18 cellular contexts compared by ENCODE assay signal in the genomic region with DNA sequence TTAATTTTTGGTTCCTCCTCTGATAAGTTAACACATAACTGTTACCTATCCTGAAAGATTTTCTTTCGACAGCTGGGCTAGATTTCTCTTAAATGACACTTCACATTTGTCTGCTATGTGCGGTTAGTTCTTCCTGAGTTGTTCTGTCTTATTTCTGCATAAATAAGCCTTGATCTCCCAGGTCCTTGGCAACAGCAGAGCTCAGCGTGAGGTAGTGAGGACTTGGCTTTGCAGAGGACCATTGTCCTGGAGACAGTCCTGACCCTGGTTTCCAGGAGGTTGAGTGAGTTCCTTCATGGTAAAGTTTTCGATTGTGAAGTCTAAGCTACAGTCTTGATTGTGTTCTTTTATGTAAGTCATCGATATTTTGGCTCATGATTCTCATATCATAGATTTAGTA. TPM values are rescaled to one million over a fixed set of nuclear protein-coding genes. Genes with fewer than 3 reads are reported as not detected.
A peak's percentile ranks its signal among the peaks of the same experiment; 100 is the strongest.
DNase-seq lines count a peak whose midpoint lies in the region; ATAC-seq, FAIRE-seq and TF ChIP-seq lines count a peak whose summit lies in the region.
"Had no signal": no experiment of that assay in that cellular context is flagged by ENCODE, and none has a peak within 500 bp of the region (broad histone marks: within the 10 kb centered on the region; RNA-seq: fewer than 3 reads in every experiment).

No MANE protein-coding gene starts in this region.

- FAIRE-seq in astrocyte (lab: Jason Lieb, UNC) = no peak

- DNase-seq in activated CD4-positive, alpha-beta T cell treated with anti-CD3 and anti-CD28 coated beads for 36 hours = no peak
- no peak for DNase-seq in activated CD4-positive, alpha-beta T cell treated with anti-CD3 and anti-CD28 coated beads, Interleukin-2, amount 50 U/mL, for 1 hour
- DNase-seq in astrocyte (ENCODE audit: low read depth) = peak; percentile 20
- no peak for DNase-seq in memory B cell (ENCODE audit: low spot score in 2 of 2)
- DNase-seq in RPMI8226 = no peak
- no peak for DNase-seq in foreskin melanocyte
- DNase-seq: AML-193; Caco-2; CD8-positive, alpha-beta memory T cell; DND-41; GF-D8; GM23248; H7 had no signal

- H3K4me3 Mint-ChIP-seq in activated CD4-positive, alpha-beta T cell treated with anti-CD3 and anti-CD28 coated beads for 36 hours = no peak overlapping the region
- no peak overlapping the region for H3K4me3 Mint-ChIP-seq in astrocyte (ENCODE audit: unreplicated experiment)
- no peak overlapping the region for H3K4me3 Mint-ChIP-seq in memory B cell
- H3K4me3 Mint-ChIP-seq: CD8-positive, alpha-beta memory T cell had no signal

- H2AFZ ChIP-seq in astrocyte (ENCODE audit: low read depth, low read length) = no peak overlapping the region
- H2AFZ ChIP-seq: GM23248 had no signal

- no peak for TF ChIP-seq CTCF in astrocyte (IDR thresholded peaks at IDR 0.05; ENCODE audit: insufficient read depth, low read depth, low read length)

- H3K9ac ChIP-seq in astrocyte (ENCODE audit: low read length) = no peak overlapping the region
- H3K9ac ChIP-seq: BLaER1, GM23248 had no signal

- peaks cover 74% of the 10 kb centered on the region for H3K36me3 Mint-ChIP-seq in activated CD4-positive, alpha-beta T cell treated with anti-CD3 and anti-CD28 coated beads for 36 hours (ENCODE audit: low read depth)
- peaks cover 12% of the 10 kb centered on the region for H3K36me3 Mint-ChIP-seq in astrocyte (ENCODE audit: low read depth, unreplicated experiment)
- peaks cover 55% of the 10 kb centered on the region for H3K36me3 Mint-ChIP-seq in memory B cell

- peaks cover 25% of the 10 kb centered on the region for H3K4me1 ChIP-seq in astrocyte (ENCODE audit: insufficient read depth, low read length)
- H3K4me1 ChIP-seq: BLaER1, Caco-2 had no signal

- no peak overlapping the region for H3K4me2 ChIP-seq in astrocyte (ENCODE audit: low read length)
- H3K4me2 ChIP-seq: BLaER1 had no signal

- H3K27me3 Mint-ChIP-seq in activated CD4-positive, alpha-beta T cell treated with anti-CD3 and anti-CD28 coated beads for 36 hours = no peaks in the 10 kb centered on the region
- no peaks in the 10 kb centered on the region for H3K27me3 Mint-ChIP-seq in astrocyte (ENCODE audit: low read depth, unreplicated experiment)
- no peaks in the 10 kb centered on the region for H3K27me3 Mint-ChIP-seq in memory B cell

- no peaks in the 10 kb centered on the region for H3K27me3 ChIP-seq in astrocyte (ENCODE audit: insufficient read depth, low read length)
- H3K27me3 ChIP-seq: BLaER1 had no signal

- peaks cover 98% of the 10 kb centered on the region for H3K79me2 ChIP-seq in astrocyte (ENCODE audit: insufficient read depth, low read length)

- intact Hi-C loops in activated CD4-positive, alpha-beta T cell treated with anti-CD3 and anti-CD28 coated beads for 36 hours (cut with DNase I, micrococcal nuclease) = no loop called here

- CTCF ChIA-PET in activated CD4-positive, alpha-beta T cell treated with anti-CD3 and anti-CD28 coated beads for 36 hours (lab: Charles Lee) = interaction anchor here (0.7 kb wide), 1 partner anchor 10 kb away, joined by 3 read pairs; no protein-coding TSS in a partner anchor

- H3K27ac Mint-ChIP-seq in activated CD4-positive, alpha-beta T cell treated with anti-CD3 and anti-CD28 coated beads for 36 hours = peak overlapping the region; percentile 34
- H3K27ac Mint-ChIP-seq in astrocyte (ENCODE audit: unreplicated experiment) = no peak overlapping the region
- H3K27ac Mint-ChIP-seq in memory B cell = peak overlapping the region; percentile 16

- H3K4me3 ChIP-seq in astrocyte (ENCODE audit: insufficient read depth, low read depth, low read length) = no peak overlapping the region
- H3K4me3 ChIP-seq: BLaER1, GM23248 had no signal

- H3K27ac ChIP-seq in astrocyte (ENCODE audit: low read depth, low read length) = no peak overlapping the region
- H3K27ac ChIP-seq: 22Rv1, BLaER1, GM23248 had no signal

- H3K9me3 ChIP-seq in astrocyte (ENCODE audit: insufficient read depth, low read depth, low read length) = no peaks in the 10 kb centered on the region

- H4K20me1 ChIP-seq in astrocyte (ENCODE audit: insufficient read depth, low read length) = peaks cover 87% of the 10 kb centered on the region

- ATAC-seq in activated CD4-positive, alpha-beta T cell treated with anti-CD3 and anti-CD28 coated beads for 36 hours = no peak
- ATAC-seq in memory B cell (ENCODE audit: low read depth) = no peak
- no peak for ATAC-seq in GM18519 (IDR thresholded peaks at IDR 0.05; ENCODE audit: low FRiP score, unreplicated experiment)
- ATAC-seq in HG03342 (IDR thresholded peaks at IDR 0.05; ENCODE audit: unreplicated experiment) = no peak

- H3K4me1 Mint-ChIP-seq in activated CD4-positive, alpha-beta T cell treated with anti-CD3 and anti-CD28 coated beads for 36 hours = peaks cover 19% of the 10 kb centered on the region
- H3K4me1 Mint-ChIP-seq in astrocyte (ENCODE audit: low read depth, unreplicated experiment) (peaks cover 36% of the 10 kb centered on the region), memory B cell (peaks cover 10% of the 10 kb centered on the region)

- POLR2A ChIA-PET in activated CD4-positive, alpha-beta T cell treated with anti-CD3 and anti-CD28 coated beads for 36 hours (lab: Charles Lee) = no interaction called here

- peaks cover 18% of the 10 kb centered on the region for H3K9me3 Mint-ChIP-seq in activated CD4-positive, alpha-beta T cell treated with anti-CD3 and anti-CD28 coated beads for 36 hours (ENCODE audit: low read depth)
- H3K9me3 Mint-ChIP-seq in astrocyte (ENCODE audit: unreplicated experiment) = no peaks in the 10 kb centered on the region
- peaks cover 8% of the 10 kb centered on the region for H3K9me3 Mint-ChIP-seq in memory B cell

- peaks cover 3% of the 10 kb centered on the region for H3K36me3 ChIP-seq in astrocyte (ENCODE audit: insufficient read depth, low read length)

RNA-seq across cellular contexts. Expression of gene SND1, which starts 23.7 kb away (rescaled TPM):
- 100 to 1,000 TPM; 193 to 214 TPM for total RNA-seq in activated CD4-positive, alpha-beta T cell treated with anti-CD3 and anti-CD28 coated beads for 36 hours
- total RNA-seq in astrocyte = 267 and 278 TPM in 2 replicates

RNA-seq across cellular contexts. Expression of gene PAX4, which starts 57.8 kb away (rescaled TPM):
- not detected for total RNA-seq in activated CD4-positive, alpha-beta T cell treated with anti-CD3 and anti-CD28 coated beads for 36 hours
- total RNA-seq in astrocyte = not detected in 2 replicates
- total RNA-seq: Caco-2; CD8-positive, alpha-beta memory T cell; GM23248; HT1080 had no signal
